ENCODE assay signal across 1 cellular context in the genomic region with DNA sequence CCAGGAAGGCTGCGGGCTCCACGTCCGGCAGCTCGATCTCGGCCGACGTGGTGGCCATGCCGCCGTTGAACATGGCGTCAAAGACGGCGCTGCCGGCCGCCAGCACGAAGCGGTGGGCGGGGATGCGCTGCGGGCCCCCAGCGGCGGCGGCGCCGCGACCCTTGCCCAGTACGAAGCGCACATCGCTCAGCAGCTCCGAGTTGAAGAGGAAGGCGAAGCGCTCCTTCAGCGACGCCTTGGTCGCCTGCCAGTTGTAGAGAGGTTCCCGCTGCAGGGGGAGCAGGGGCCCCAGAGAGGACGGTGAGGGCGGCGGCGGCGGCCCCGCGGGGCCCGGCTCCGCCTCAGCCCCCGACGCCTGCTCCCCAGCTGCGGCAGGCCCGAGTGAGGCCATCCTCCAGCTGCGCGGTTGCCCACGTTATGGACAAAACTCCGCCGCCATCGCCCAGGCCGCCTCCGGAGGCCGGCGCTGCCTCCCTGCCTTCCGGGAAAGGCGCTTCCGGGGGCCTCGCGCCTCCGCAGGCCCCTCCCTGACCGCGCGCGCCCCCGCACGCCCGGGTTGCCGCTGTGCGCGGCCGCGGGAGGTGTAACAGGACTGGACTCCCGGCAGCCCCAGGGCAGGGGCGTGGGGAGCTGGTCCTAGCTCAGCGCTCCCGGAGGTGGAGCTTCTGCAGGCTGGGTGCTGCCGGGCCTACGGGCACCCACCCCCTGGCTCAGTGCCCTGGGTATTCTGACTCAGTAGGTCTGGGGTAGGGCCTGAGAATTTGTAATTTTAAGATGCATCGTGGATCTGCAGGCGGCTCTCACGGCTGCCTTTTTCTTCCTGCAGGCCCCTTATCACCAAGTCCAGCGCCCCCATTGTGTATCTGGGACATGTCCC.
A peak's percentile ranks its signal among the peaks of the same experiment; 100 is the strongest.
TF ChIP-seq lines count a peak whose summit lies in the region.

A gene (minus strand): TSS at position 492 of the 877 bp plus-strand sequence. CDS start 101 bp downstream, at position 391.

TF ChIP-seq in HepG2, 621 proteins besides CTCF, POLR2A, EP300 and RAD21 (continued from another document):
- TF ChIP-seq TARDBP (CRISPR knock-in tag; IDR thresholded peaks at IDR 0.05) (peak; percentile 82; the same call in 1 of the 2 replicates), ZNF3 (CRISPR knock-in tag; IDR thresholded peaks at IDR 0.05) (no peak), ZNF253 (CRISPR knock-in tag; IDR thresholded peaks at IDR 0.05; ENCODE audit: borderline replicate concordance) (no peak), ZNF256 (CRISPR knock-in tag; conservative IDR thresholded peaks at IDR 0.05) (peak; percentile 76; the same call in 1 of the 2 replicates), RORA (CRISPR knock-in tag; IDR thresholded peaks at IDR 0.05) (no peak), CENPX (CRISPR knock-in tag; IDR thresholded peaks at IDR 0.05) (no peak), TRIM24 (CRISPR knock-in tag; IDR thresholded peaks at IDR 0.05) (no peak), ZBTB1 (CRISPR knock-in tag; IDR thresholded peaks at IDR 0.05; ENCODE audit: borderline replicate concordance) (no peak), PITX1 (CRISPR knock-in tag; IDR thresholded peaks at IDR 0.05) (no peak), ZFP36L2 (CRISPR knock-in tag; IDR thresholded peaks at IDR 0.05) (no peak), ZNF296 (CRISPR knock-in tag; conservative IDR thresholded peaks at IDR 0.05) (no peak), TAF15 (IDR thresholded peaks at IDR 0.05; ENCODE audit: low read depth, low read length, poor library complexity, severe bottlenecking) (no peak), PHF20 (CRISPR knock-in tag; IDR thresholded peaks at IDR 0.05) (peak; percentile 78), ZNF883 (CRISPR knock-in tag; IDR thresholded peaks at IDR 0.05; ENCODE audit: not compliant biosample characterization) (peak; percentile 80), ZNF607 (CRISPR knock-in tag; IDR thresholded peaks at IDR 0.05; ENCODE audit: borderline replicate concordance) (no peak), ZBTB20 (CRISPR knock-in tag; IDR thresholded peaks at IDR 0.05; ENCODE audit: borderline replicate concordance, low read depth) (peak; percentile 29; the same call in 1 of the 2 replicates), ZNF75D (CRISPR knock-in tag; IDR thresholded peaks at IDR 0.05; ENCODE audit: borderline replicate concordance) (no peak), TOPORS (CRISPR knock-in tag; IDR thresholded peaks at IDR 0.05) (no peak), ASH2L (IDR thresholded peaks at IDR 0.05; ENCODE audit: insufficient read length, low read depth, low read length) (peak; percentile 92), KLF11 (CRISPR knock-in tag; IDR thresholded peaks at IDR 0.05) (no peak), HOXA3 (CRISPR knock-in tag; IDR thresholded peaks at IDR 0.05) (peak; percentile 86), ZNF367 (CRISPR knock-in tag; IDR thresholded peaks at IDR 0.05; ENCODE audit: borderline replicate concordance) (no peak), ZNF431 (CRISPR knock-in tag; IDR thresholded peaks at IDR 0.05; ENCODE audit: borderline replicate concordance, low read depth) (peak; percentile 55; the same call in 1 of the 2 replicates)
- TF ChIP-seq, protein P1, sequence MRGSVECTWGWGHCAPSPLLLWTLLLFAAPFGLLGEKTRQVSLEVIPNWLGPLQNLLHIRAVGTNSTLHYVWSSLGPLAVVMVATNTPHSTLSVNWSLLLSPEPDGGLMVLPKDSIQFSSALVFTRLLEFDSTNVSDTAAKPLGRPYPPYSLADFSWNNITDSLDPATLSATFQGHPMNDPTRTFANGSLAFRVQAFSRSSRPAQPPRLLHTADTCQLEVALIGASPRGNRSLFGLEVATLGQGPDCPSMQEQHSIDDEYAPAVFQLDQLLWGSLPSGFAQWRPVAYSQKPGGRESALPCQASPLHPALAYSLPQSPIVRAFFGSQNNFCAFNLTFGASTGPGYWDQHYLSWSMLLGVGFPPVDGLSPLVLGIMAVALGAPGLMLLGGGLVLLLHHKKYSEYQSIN (CRISPR knock-in tag; IDR thresholded peaks at IDR 0.05; ENCODE audit: borderline replicate concordance), result no peak
- TF ChIP-seq, protein P2, sequence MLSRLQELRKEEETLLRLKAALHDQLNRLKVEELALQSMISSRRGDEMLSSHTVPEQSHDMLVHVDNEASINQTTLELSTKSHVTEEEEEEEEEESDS (CRISPR knock-in tag; IDR thresholded peaks at IDR 0.05; ENCODE audit: borderline replicate concordance), result no peak
- TF ChIP-seq, protein P3, sequence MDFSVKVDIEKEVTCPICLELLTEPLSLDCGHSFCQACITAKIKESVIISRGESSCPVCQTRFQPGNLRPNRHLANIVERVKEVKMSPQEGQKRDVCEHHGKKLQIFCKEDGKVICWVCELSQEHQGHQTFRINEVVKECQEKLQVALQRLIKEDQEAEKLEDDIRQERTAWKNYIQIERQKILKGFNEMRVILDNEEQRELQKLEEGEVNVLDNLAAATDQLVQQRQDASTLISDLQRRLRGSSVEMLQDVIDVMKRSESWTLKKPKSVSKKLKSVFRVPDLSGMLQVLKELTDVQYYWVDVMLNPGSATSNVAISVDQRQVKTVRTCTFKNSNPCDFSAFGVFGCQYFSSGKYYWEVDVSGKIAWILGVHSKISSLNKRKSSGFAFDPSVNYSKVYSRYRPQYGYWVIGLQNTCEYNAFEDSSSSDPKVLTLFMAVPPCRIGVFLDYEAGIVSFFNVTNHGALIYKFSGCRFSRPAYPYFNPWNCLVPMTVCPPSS (IDR thresholded peaks at IDR 0.05), result no peak
- TF ChIP-seq, protein P4, sequence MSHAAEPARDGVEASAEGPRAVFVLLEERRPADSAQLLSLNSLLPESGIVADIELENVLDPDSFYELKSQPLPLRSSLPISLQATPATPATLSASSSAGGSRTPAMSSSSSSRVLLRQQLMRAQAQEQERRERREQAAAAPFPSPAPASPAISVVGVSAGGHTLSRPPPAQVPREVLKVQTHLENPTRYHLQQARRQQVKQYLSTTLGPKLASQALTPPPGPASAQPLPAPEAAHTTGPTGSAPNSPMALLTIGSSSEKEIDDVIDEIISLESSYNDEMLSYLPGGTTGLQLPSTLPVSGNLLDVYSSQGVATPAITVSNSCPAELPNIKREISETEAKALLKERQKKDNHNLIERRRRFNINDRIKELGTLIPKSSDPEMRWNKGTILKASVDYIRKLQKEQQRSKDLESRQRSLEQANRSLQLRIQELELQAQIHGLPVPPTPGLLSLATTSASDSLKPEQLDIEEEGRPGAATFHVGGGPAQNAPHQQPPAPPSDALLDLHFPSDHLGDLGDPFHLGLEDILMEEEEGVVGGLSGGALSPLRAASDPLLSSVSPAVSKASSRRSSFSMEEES (CRISPR knock-in tag; IDR thresholded peaks at IDR 0.05), result 0 out of 2 replicates have a peak, but pooled peaks have one; percentile 27
- TF ChIP-seq, protein P5, sequence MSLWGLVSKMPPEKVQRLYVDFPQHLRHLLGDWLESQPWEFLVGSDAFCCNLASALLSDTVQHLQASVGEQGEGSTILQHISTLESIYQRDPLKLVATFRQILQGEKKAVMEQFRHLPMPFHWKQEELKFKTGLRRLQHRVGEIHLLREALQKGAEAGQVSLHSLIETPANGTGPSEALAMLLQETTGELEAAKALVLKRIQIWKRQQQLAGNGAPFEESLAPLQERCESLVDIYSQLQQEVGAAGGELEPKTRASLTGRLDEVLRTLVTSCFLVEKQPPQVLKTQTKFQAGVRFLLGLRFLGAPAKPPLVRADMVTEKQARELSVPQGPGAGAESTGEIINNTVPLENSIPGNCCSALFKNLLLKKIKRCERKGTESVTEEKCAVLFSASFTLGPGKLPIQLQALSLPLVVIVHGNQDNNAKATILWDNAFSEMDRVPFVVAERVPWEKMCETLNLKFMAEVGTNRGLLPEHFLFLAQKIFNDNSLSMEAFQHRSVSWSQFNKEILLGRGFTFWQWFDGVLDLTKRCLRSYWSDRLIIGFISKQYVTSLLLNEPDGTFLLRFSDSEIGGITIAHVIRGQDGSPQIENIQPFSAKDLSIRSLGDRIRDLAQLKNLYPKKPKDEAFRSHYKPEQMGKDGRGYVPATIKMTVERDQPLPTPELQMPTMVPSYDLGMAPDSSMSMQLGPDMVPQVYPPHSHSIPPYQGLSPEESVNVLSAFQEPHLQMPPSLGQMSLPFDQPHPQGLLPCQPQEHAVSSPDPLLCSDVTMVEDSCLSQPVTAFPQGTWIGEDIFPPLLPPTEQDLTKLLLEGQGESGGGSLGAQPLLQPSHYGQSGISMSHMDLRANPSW (CRISPR knock-in tag; IDR thresholded peaks at IDR 0.05; ENCODE audit: borderline replicate concordance), result no peak
- TF ChIP-seq, protein P6, sequence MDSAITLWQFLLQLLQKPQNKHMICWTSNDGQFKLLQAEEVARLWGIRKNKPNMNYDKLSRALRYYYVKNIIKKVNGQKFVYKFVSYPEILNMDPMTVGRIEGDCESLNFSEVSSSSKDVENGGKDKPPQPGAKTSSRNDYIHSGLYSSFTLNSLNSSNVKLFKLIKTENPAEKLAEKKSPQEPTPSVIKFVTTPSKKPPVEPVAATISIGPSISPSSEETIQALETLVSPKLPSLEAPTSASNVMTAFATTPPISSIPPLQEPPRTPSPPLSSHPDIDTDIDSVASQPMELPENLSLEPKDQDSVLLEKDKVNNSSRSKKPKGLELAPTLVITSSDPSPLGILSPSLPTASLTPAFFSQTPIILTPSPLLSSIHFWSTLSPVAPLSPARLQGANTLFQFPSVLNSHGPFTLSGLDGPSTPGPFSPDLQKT (CRISPR knock-in tag; IDR thresholded peaks at IDR 0.05; ENCODE audit: borderline replicate concordance), result no peak
